Comparison of ENCODE assay signal across 15 cellular contexts in genomic region chr5:142871056-142871879, GRCh38.
DNase-seq lines count a peak whose midpoint lies in the region; ATAC-seq and TF ChIP-seq lines count a peak whose summit lies in the region.
"Had no signal": no experiment of that assay in that cellular context is flagged by ENCODE, and none has a peak within 500 bp of the region (broad histone marks: within the 10 kb centered on the region; RNA-seq: fewer than 3 reads in every experiment).

No MANE protein-coding gene starts in this region.

- peak overlapping the region; percentile 49 to 82 (median 79) for H3K27ac ChIP-seq in body of pancreas
- peak overlapping the region; percentile 49 to 85 (median 78) for H3K27ac ChIP-seq in stomach

- H3K4me1 ChIP-seq in body of pancreas, result peaks cover 84% of the 10 kb centered on the region
- peaks cover 67 to 98% (median 93%) of the 10 kb centered on the region in 4 donors for H3K4me1 ChIP-seq in stomach

- TF ChIP-seq CTCF in body of pancreas (IDR thresholded peaks at IDR 0.05) (peak in 3 of 7 experiments; percentile 13 to 29 (median 25)), stomach (IDR thresholded peaks at IDR 0.05) (no peak), glutamatergic neuron (IDR thresholded peaks at IDR 0.05; ENCODE audit: partially characterized antibody, unreplicated experiment) (no peak)

- peaks cover 2% of the 10 kb centered on the region for H3K27me3 Mint-ChIP-seq in glutamatergic neuron (ENCODE audit: unreplicated experiment)
- H3K27me3 Mint-ChIP-seq: B cell had no signal

- no peaks in the 10 kb centered on the region for H3K9me3 Mint-ChIP-seq in glutamatergic neuron (ENCODE audit: unreplicated experiment)
- H3K9me3 Mint-ChIP-seq: activated T-cell treated with anti-CD3 and anti-CD28 coated beads, Interleukin-2, amount 50 U/mL, for 72 hours had no signal

- DNase-seq in NCI-H2029 treated with DMSO at 0.1 percent for 48 hours (lab: John Stamatoyannopoulos, UW) (peak; percentile 58), body of pancreas (peak; percentile 62 to 85 (median 76)), left lobe of liver (ENCODE audit: low spot score) (peak; percentile 39), stomach (peak; percentile 86), NCI-H1048 (lab: John Stamatoyannopoulos, UW) (no peak), superior temporal gyrus (ENCODE audit: extremely low spot score) (no peak), glutamatergic neuron (no peak)
- DNase-seq: activated CD4-positive, alpha-beta T cell treated with anti-CD3 and anti-CD28 coated beads, Interleukin-2, amount 50 U/mL, for 4 hours; activated T-cell treated with anti-CD3 and anti-CD28 coated beads, Interleukin-2, amount 50 U/mL, for 72 hours; amygdala; dermis blood vessel endothelial cell; H7; stimulated activated naive CD4-positive, alpha-beta T cell treated with Interleukin-2 at 50 U/mL for 16 hours; T-helper 9 cell had no signal

- H3K9me3 ChIP-seq in body of pancreas (no peaks in the 10 kb centered on the region), stomach (no peaks in the 10 kb centered on the region)

- no peak overlapping the region for H3K27ac Mint-ChIP-seq in glutamatergic neuron (ENCODE audit: unreplicated experiment)
- H3K27ac Mint-ChIP-seq: activated T-cell treated with anti-CD3 and anti-CD28 coated beads, Interleukin-2, amount 50 U/mL, for 72 hours; B cell had no signal

- no peak overlapping the region for H3K4me3 ChIP-seq in body of pancreas
- no peak overlapping the region for H3K4me3 ChIP-seq in stomach

- no peaks in the 10 kb centered on the region for H3K36me3 Mint-ChIP-seq in glutamatergic neuron (ENCODE audit: unreplicated experiment)

- no peak for TF ChIP-seq EP300 in stomach (IDR thresholded peaks at IDR 0.05)

- 51 to 70% methylated on average over 8 to 11 of the region's 11 CpGs for WGBS in body of pancreas, 2 donors
- 40 to 61% (median 48%) methylated on average over 10 to 11 of the region's 11 CpGs for WGBS in stomach, 5 donors

- intact Hi-C loops in body of pancreas (cut with DNase I), result no loop called here
- intact Hi-C loops in stomach (cut with DNase I; ENCODE audit: low total_unique reads), result no loop called here

- no peaks in the 10 kb centered on the region for H3K27me3 ChIP-seq in body of pancreas
- H3K27me3 ChIP-seq in stomach, result no peaks in the 10 kb centered on the region

- peaks cover 22% of the 10 kb centered on the region for H3K4me1 Mint-ChIP-seq in glutamatergic neuron (ENCODE audit: low read depth, unreplicated experiment)

- H3K36me3 ChIP-seq in body of pancreas (replicated peaks in 1 of 2; ENCODE audit: insufficient read depth in 1 of 2, low read depth in 2 of 2) (no peaks in the 10 kb centered on the region), stomach (no peaks in the 10 kb centered on the region)

- no peak overlapping the region for H3K4me3 Mint-ChIP-seq in glutamatergic neuron (ENCODE audit: unreplicated experiment)
- H3K4me3 Mint-ChIP-seq: activated T-cell treated with anti-CD3 and anti-CD28 coated beads, Interleukin-2, amount 50 U/mL, for 72 hours; B cell had no signal

- ATAC-seq in body of pancreas (peak; percentile 65), left lobe of liver (no peak)
- ATAC-seq: activated T-cell treated with anti-CD3 and anti-CD28 coated beads, Interleukin-2, amount 50 U/mL, for 72 hours had no signal

- no peak for TF ChIP-seq POLR2A in body of pancreas (IDR thresholded peaks at IDR 0.05)
- TF ChIP-seq POLR2A in stomach (IDR thresholded peaks at IDR 0.05), result no peak

Comparison
In these comparisons a context has a peak if more than half of its experiments do, and no peak if none do; other contexts are left out.
1. DNase-seq: peak in NCI-H2029 treated with DMSO at 0.1 percent for 48 hours (single experiment), body of pancreas (4 of 4), left lobe of liver (single experiment) and stomach (single experiment); none in NCI-H1048 (single experiment), superior temporal gyrus (single experiment) and glutamatergic neuron (single experiment).